7 cellular contexts compared by ENCODE assay signal in genomic region chr1:108643492-108644333, GRCh38. TPM values are rescaled to one million over a fixed set of nuclear protein-coding genes. Genes with fewer than 3 reads are reported as not detected.
DNase-seq lines count a peak whose midpoint lies in the region; ATAC-seq and TF ChIP-seq lines count a peak whose summit lies in the region.

No MANE protein-coding gene starts in this region.

- H3F3A ChIP-seq in neural progenitor cell (ENCODE audit: low read depth): no peaks in the 10 kb centered on the region

- H3K9me3 ChIP-seq in neural progenitor cell (ENCODE audit: low read depth): no peaks in the 10 kb centered on the region

- H3K4me3 ChIP-seq in fibroblast of mammary gland (ENCODE audit: control insufficient read depth, low read depth, low read length): no peak overlapping the region
- H3K4me3 ChIP-seq in neural progenitor cell: no peak overlapping the region

- no peak overlapping the region for H2AFZ ChIP-seq in neural progenitor cell (replicated peaks)

- H3K36me3 Mint-ChIP-seq in neural progenitor cell: peaks cover 4% of the 10 kb centered on the region

- peak; percentile 37 for DNase-seq in GM04504 (ENCODE audit: low read depth)
- DNase-seq in NCI-H510A (lab: John Stamatoyannopoulos, UW): peak; percentile 19
- peak; percentile 32 to 38 for DNase-seq in activated CD4-positive, alpha-beta T cell treated with anti-CD3 and anti-CD28 coated beads, Interleukin-2, amount 50 U/mL, for 48 hours
- DNase-seq in fibroblast of mammary gland (ENCODE audit: low read depth): peak; percentile 82
- peak; percentile 54 for DNase-seq in neural progenitor cell (ENCODE audit: low spot score)

- H3K4me3 Mint-ChIP-seq in neural progenitor cell: no peak overlapping the region

- no peaks in the 10 kb centered on the region for H4K20me1 ChIP-seq in neural progenitor cell (ENCODE audit: low read depth)

- H3K4me2 ChIP-seq in neural progenitor cell: no peak overlapping the region

- peaks cover 2% of the 10 kb centered on the region for H3K9me3 Mint-ChIP-seq in neural progenitor cell

- no peaks in the 10 kb centered on the region for H3K27me3 ChIP-seq in neural progenitor cell

- H3K4me1 Mint-ChIP-seq in neural progenitor cell: no peaks in the 10 kb centered on the region

- H3K79me2 ChIP-seq in neural progenitor cell (ENCODE audit: low read depth): no peaks in the 10 kb centered on the region

- H3K27ac ChIP-seq in neural progenitor cell: no peak overlapping the region

- H3K4me1 ChIP-seq in neural progenitor cell: no peaks in the 10 kb centered on the region

- no peak overlapping the region for H3K9ac ChIP-seq in neural progenitor cell

- peaks cover 7% of the 10 kb centered on the region for H3K27me3 Mint-ChIP-seq in neural progenitor cell (ENCODE audit: insufficient read depth, low read depth)

- peak; percentile 54 for ATAC-seq in HG03064 (IDR thresholded peaks at IDR 0.05; ENCODE audit: low read depth, unreplicated experiment)
- ATAC-seq in HG02973 (IDR thresholded peaks at IDR 0.05; ENCODE audit: unreplicated experiment): no peak

- TF ChIP-seq CTCF in fibroblast of mammary gland (conservative IDR thresholded peaks at IDR 0.05; ENCODE audit: control insufficient read depth, insufficient read depth, low read depth, low read length): peak; percentile 71
- peak; percentile 63 for TF ChIP-seq CTCF in neural progenitor cell (IDR thresholded peaks at IDR 0.05)

- no peaks in the 10 kb centered on the region for H3K36me3 ChIP-seq in neural progenitor cell

- H3K27ac Mint-ChIP-seq in neural progenitor cell: no peak overlapping the region

RNA-seq across cellular contexts. Expression of gene HENMT1, which starts 17.2 kb away (rescaled TPM):
- 2.6 and 3.7 TPM in 2 replicates for total RNA-seq in neural progenitor cell (ENCODE audit: low replicate concordance)

RNA-seq across cellular contexts. Expression of gene PRPF38B, which starts 48.4 kb away (rescaled TPM):
- 35.1 and 40.7 TPM in 2 replicates for total RNA-seq in neural progenitor cell (ENCODE audit: low replicate concordance)

Comparison
In these comparisons a context has a peak if more than half of its experiments do, and no peak if none do; other contexts are left out.
1. DNase-seq: peak in every context shown above with its lines; median percentile 82 in fibroblast of mammary gland; 54 in neural progenitor cell; 37 in GM04504; 35 in activated CD4-positive, alpha-beta T cell treated with anti-CD3 and anti-CD28 coated beads, Interleukin-2, amount 50 U/mL, for 48 hours; 19 in NCI-H510A.